ENCODE assay signal across 1 cellular context in the genomic region with DNA sequence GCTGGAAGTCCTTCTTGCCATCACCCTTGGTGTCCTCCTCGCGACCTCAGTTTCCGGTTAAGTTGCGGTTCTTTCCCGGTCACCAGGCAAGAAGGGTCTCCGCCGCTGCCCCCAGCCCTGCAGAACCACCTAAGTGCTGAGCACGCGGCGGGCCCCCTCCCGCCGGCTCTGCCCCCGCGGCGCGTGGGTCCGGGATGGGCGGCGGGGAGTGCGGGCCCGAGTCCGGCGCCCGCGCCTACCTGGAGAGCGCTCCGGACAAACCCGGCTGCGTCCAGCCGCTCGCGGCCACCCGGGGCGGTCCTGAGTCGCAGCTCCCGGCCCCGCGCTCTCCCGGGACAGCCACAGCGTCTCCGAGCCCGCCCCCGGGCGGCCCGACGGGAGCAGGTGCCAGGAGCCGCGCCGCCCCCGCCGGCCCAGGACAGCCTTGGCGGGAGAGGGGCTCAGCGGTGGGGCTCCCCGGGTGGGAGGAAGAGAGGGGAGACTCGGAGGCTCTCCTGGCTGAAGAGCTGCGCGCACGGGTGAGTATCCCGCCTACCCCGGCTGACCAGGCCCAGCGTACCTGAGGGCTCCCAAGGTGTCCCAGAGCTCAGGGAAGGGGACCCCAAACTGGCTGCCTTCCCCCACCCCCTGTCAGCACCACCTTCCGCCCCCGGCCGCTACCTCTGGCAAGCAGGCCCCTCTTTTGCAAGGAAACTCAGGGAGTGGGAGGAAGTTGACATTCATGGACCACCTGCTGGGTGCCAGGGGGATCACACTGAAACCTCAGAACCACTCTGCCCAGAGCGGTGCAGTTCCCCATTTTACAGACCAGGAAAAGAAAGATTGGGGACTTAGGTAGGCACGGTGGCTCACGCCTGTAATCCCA.
A peak's percentile ranks its signal among the peaks of the same experiment; 100 is the strongest.
TF ChIP-seq lines count a peak whose summit lies in the region.

No MANE protein-coding gene starts in this region.

TF ChIP-seq in HepG2, 621 proteins besides CTCF, POLR2A, EP300 and RAD21 (continues in another document):
- TF ChIP-seq SRSF4 (IDR thresholded peaks at IDR 0.05; ENCODE audit: low read depth, low read length, poor library complexity, severe bottlenecking) (no peak), ZNF101 (CRISPR knock-in tag; IDR thresholded peaks at IDR 0.05; ENCODE audit: borderline replicate concordance, low read depth) (no peak), ZNF629 (CRISPR knock-in tag; conservative IDR thresholded peaks at IDR 0.05) (peak; percentile 63), MAFG (CRISPR knock-in tag; IDR thresholded peaks at IDR 0.05) (no peak), HNF4A (CRISPR knock-in tag; IDR thresholded peaks at IDR 0.05) (no peak), ZSCAN31 (CRISPR knock-in tag; IDR thresholded peaks at IDR 0.05; ENCODE audit: low read depth) (0 out of 2 replicates have a peak, but pooled peaks have one; percentile 49), UBTF (CRISPR knock-in tag; IDR thresholded peaks at IDR 0.05) (peak; percentile 59; the same call in 1 of the 2 replicates), SKI (IDR thresholded peaks at IDR 0.05; ENCODE audit: partially characterized antibody) (no peak), ARNT2 (CRISPR knock-in tag; IDR thresholded peaks at IDR 0.05; ENCODE audit: low read depth) (peak; percentile 54; the same call in 1 of the 2 replicates), FOXA1 (IDR thresholded peaks at IDR 0.05) (no peak), FOXA1 (CRISPR knock-in tag; IDR thresholded peaks at IDR 0.05) (no peak), NFKBIZ (CRISPR knock-in tag; IDR thresholded peaks at IDR 0.05) (no peak), ZNF616 (CRISPR knock-in tag; IDR thresholded peaks at IDR 0.05; ENCODE audit: low read depth) (no peak), ZNF547 (CRISPR knock-in tag; IDR thresholded peaks at IDR 0.05) (0 out of 2 replicates have a peak, but pooled peaks have one; percentile 33), NBN (conservative IDR thresholded peaks at IDR 0.05) (no peak), MXD1 (CRISPR knock-in tag; IDR thresholded peaks at IDR 0.05) (0 out of 2 replicates have a peak, but pooled peaks have one; percentile 3), ZFY (CRISPR knock-in tag; IDR thresholded peaks at IDR 0.05) (peak; percentile 42; the same call in 1 of the 2 replicates), HES4 (CRISPR knock-in tag; IDR thresholded peaks at IDR 0.05; ENCODE audit: borderline replicate concordance) (peak; percentile 44; the same call in 1 of the 2 replicates), ZNF674 (CRISPR knock-in tag; IDR thresholded peaks at IDR 0.05; ENCODE audit: low read depth) (0 out of 2 replicates have a peak, but pooled peaks have one; percentile 30), DRAP1 (CRISPR knock-in tag; IDR thresholded peaks at IDR 0.05) (no peak), SOX6 (IDR thresholded peaks at IDR 0.05) (no peak), SOX6 (CRISPR knock-in tag; IDR thresholded peaks at IDR 0.05) (no peak), GABPA (IDR thresholded peaks at IDR 0.05; ENCODE audit: low read depth, low read length) (no peak), GABPA (CRISPR knock-in tag; IDR thresholded peaks at IDR 0.05; ENCODE audit: low read depth) (no peak), CEBPB (IDR thresholded peaks at IDR 0.05; ENCODE audit: borderline replicate concordance, low read depth, low read length) (no peak), MBD4 (IDR thresholded peaks at IDR 0.05; ENCODE audit: borderline replicate concordance, low read length) (no peak), ZNF329 (CRISPR knock-in tag; IDR thresholded peaks at IDR 0.05; ENCODE audit: low read depth) (0 out of 2 replicates have a peak, but pooled peaks have one; percentile 38), PATZ1 (CRISPR knock-in tag; IDR thresholded peaks at IDR 0.05) (peak; percentile 63; the same call in 1 of the 2 replicates), ZNF777 (CRISPR knock-in tag; IDR thresholded peaks at IDR 0.05) (peak; percentile 87), RFXANK (CRISPR knock-in tag; IDR thresholded peaks at IDR 0.05) (no peak), ZNF709 (CRISPR knock-in tag; IDR thresholded peaks at IDR 0.05) (no peak), U2AF1 (optimal IDR thresholded peaks at IDR 0.05; ENCODE audit: low read depth, low read length) (no peak), PLSCR1 (CRISPR knock-in tag; IDR thresholded peaks at IDR 0.05; ENCODE audit: borderline replicate concordance) (no peak), GABPB1 (CRISPR knock-in tag; IDR thresholded peaks at IDR 0.05) (peak; percentile 16; the same call in 1 of the 2 replicates), ZNF646 (CRISPR knock-in tag; IDR thresholded peaks at IDR 0.05) (no peak), SIN3A (IDR thresholded peaks at IDR 0.05; ENCODE audit: borderline replicate concordance, low read depth, low read length) (no peak), LCORL (IDR thresholded peaks at IDR 0.05) (no peak), LCORL (CRISPR knock-in tag; IDR thresholded peaks at IDR 0.05) (no peak), SYNCRIP (IDR thresholded peaks at IDR 0.05; ENCODE audit: insufficient read depth, low read depth, low read length) (no peak), PHF20 (CRISPR knock-in tag; IDR thresholded peaks at IDR 0.05) (no peak)
- TF ChIP-seq, protein P1, sequence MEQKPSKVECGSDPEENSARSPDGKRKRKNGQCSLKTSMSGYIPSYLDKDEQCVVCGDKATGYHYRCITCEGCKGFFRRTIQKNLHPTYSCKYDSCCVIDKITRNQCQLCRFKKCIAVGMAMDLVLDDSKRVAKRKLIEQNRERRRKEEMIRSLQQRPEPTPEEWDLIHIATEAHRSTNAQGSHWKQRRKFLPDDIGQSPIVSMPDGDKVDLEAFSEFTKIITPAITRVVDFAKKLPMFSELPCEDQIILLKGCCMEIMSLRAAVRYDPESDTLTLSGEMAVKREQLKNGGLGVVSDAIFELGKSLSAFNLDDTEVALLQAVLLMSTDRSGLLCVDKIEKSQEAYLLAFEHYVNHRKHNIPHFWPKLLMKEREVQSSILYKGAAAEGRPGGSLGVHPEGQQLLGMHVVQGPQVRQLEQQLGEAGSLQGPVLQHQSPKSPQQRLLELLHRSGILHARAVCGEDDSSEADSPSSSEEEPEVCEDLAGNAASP (CRISPR knock-in tag; IDR thresholded peaks at IDR 0.05; ENCODE audit: borderline replicate concordance) = no peak
- TF ChIP-seq, protein P2, sequence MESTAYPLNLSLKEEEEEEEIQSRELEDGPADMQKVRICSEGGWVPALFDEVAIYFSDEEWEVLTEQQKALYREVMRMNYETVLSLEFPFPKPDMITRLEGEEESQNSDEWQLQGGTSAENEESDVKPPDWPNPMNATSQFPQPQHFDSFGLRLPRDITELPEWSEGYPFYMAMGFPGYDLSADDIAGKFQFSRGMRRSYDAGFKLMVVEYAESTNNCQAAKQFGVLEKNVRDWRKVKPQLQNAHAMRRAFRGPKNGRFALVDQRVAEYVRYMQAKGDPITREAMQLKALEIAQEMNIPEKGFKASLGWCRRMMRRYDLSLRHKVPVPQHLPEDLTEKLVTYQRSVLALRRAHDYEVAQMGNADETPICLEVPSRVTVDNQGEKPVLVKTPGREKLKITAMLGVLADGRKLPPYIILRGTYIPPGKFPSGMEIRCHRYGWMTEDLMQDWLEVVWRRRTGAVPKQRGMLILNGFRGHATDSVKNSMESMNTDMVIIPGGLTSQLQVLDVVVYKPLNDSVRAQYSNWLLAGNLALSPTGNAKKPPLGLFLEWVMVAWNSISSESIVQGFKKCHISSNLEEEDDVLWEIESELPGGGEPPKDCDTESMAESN (CRISPR knock-in tag; conservative IDR thresholded peaks at IDR 0.05) = 0 out of 2 replicates have a peak, but pooled peaks have one; percentile 46
- TF ChIP-seq, protein P3, sequence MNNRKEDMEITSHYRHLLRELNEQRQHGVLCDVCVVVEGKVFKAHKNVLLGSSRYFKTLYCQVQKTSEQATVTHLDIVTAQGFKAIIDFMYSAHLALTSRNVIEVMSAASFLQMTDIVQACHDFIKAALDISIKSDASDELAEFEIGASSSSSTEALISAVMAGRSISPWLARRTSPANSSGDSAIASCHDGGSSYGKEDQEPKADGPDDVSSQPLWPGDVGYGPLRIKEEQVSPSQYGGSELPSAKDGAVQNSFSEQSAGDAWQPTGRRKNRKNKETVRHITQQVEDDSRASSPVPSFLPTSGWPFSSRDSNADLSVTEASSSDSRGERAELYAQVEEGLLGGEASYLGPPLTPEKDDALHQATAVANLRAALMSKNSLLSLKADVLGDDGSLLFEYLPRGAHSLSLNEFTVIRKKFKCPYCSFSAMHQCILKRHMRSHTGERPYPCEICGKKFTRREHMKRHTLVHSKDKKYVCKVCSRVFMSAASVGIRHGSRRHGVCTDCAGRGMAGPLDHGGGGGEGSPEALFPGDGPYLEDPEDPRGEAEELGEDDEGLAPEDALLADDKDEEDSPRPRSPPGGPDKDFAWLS (CRISPR knock-in tag; IDR thresholded peaks at IDR 0.05; ENCODE audit: borderline replicate concordance) = no peak
